ENCODE assay signal across 1 cellular context in the genomic region with DNA sequence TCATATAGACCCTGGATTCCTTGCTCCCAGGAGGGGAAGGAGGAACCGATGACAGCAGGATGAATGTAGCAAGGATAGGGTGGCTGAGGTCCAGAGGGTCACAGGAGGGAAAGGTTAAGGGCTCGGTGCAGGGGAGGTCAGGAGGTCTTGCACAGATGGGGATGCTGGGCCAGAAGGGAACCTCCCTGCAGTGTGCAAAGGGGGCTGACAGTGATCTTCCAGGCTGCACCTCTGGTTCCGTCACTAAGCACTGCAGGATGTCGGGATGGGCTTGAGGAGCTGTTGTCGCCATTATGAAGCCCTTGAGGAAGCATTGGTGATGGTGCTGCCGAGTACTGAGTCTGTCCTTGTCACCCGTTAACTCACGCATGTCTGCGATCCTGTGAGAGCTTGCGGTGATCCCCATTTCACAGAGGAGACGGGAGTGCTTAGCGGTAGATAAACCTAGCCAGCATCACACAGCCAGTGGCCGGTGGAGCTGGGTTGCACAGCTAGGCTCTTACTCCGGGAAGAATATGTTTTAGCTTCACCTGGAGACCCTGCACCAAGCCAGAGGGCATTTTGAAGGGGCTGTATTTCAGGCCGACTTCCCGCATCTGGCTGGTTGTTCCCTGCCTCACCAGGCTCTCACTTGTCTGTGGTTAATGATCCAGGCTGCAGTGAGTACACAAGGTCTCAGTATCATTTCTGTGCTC.
TF ChIP-seq lines count a peak whose summit lies in the region.

No MANE protein-coding gene starts in this region.

TF ChIP-seq in SK-N-SH, 30 proteins besides CTCF, POLR2A, EP300 and RAD21:
- TF ChIP-seq, protein P1, sequence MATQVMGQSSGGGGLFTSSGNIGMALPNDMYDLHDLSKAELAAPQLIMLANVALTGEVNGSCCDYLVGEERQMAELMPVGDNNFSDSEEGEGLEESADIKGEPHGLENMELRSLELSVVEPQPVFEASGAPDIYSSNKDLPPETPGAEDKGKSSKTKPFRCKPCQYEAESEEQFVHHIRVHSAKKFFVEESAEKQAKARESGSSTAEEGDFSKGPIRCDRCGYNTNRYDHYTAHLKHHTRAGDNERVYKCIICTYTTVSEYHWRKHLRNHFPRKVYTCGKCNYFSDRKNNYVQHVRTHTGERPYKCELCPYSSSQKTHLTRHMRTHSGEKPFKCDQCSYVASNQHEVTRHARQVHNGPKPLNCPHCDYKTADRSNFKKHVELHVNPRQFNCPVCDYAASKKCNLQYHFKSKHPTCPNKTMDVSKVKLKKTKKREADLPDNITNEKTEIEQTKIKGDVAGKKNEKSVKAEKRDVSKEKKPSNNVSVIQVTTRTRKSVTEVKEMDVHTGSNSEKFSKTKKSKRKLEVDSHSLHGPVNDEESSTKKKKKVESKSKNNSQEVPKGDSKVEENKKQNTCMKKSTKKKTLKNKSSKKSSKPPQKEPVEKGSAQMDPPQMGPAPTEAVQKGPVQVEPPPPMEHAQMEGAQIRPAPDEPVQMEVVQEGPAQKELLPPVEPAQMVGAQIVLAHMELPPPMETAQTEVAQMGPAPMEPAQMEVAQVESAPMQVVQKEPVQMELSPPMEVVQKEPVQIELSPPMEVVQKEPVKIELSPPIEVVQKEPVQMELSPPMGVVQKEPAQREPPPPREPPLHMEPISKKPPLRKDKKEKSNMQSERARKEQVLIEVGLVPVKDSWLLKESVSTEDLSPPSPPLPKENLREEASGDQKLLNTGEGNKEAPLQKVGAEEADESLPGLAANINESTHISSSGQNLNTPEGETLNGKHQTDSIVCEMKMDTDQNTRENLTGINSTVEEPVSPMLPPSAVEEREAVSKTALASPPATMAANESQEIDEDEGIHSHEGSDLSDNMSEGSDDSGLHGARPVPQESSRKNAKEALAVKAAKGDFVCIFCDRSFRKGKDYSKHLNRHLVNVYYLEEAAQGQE (IDR thresholded peaks at IDR 0.05; ENCODE audit: low read depth, low read length): no peak
